Comparison of ENCODE assay signal across 31 cellular contexts in genomic region chr6:96433950-96434349, GRCh38.
"Had no signal": no experiment of that assay in that cellular context is flagged by ENCODE, and none has a peak within 500 bp of the region (broad histone marks: within the 10 kb centered on the region; RNA-seq: fewer than 3 reads in every experiment).

No MANE protein-coding gene starts in this region.

- H3K4me3 ChIP-seq: adrenal gland, cardiac muscle cell had no signal

- ATAC-seq: activated CD8-positive, alpha-beta T cell treated with anti-CD3 and anti-CD28 coated beads for 36 hours; activated naive CD4-positive, alpha-beta T cell treated with anti-CD3 and anti-CD28 coated beads, Interleukin-2, amount 50 U/mL, for 72 hours; activated T-cell treated with anti-CD3 and anti-CD28 coated beads, Interleukin-2, amount 50 U/mL, for 4 hours; activated T-cell treated with anti-CD3 and anti-CD28 coated beads, Interleukin-2, amount 50 U/mL, for 72 hours; activated T-helper 17 cell treated with anti-CD3 and anti-CD28 coated beads, Interleukin-2, amount 50 U/mL, for 72 hours had no signal

- DNase-seq: activated B cell treated with CpG ODN at 0.5 μM for 24 hours; activated CD4-positive, alpha-beta memory T cell treated with anti-CD3 and anti-CD28 coated beads for 36 hours; activated CD4-positive, alpha-beta T cell treated with anti-CD3 and anti-CD28 coated beads for 4 hours; activated CD4-positive, alpha-beta T cell treated with anti-CD3 and anti-CD28 coated beads, Interleukin-2, amount 10 ng/mL, durations not matched to agents 24 days and 14 days; activated CD4-positive, alpha-beta T cell treated with anti-CD3 and anti-CD28 coated beads, Interleukin-2, amount 50 U/mL, for 1 hour; activated CD4-positive, alpha-beta T cell treated with anti-CD3 and anti-CD28 coated beads, Interleukin-2, amount 50 U/mL, for 4 hours; activated CD4-positive, CD25-positive, alpha-beta regulatory T cell treated with anti-CD3 and anti-CD28 coated beads, Interleukin-2, amount 50 U/mL, for 72 hours; activated CD8-positive, alpha-beta memory T cell treated with anti-CD3 and anti-CD28 coated beads, Interleukin-2, amount 50 U/mL, for 4 hours; activated CD8-positive, alpha-beta T cell treated with anti-CD3 and anti-CD28 coated beads for 36 hours; activated effector memory CD4-positive, alpha-beta T cell treated with anti-CD3 and anti-CD28 coated beads, Interleukin-2, amount 50 U/mL, for 16 hours; activated gamma-delta T cell treated with Interleukin-2 at 50 U/mL for 16 hours; activated naive CD4-positive, alpha-beta T cell; activated naive CD4-positive, alpha-beta T cell treated with anti-CD3 and anti-CD28 coated beads for 36 hours; activated naive CD4-positive, alpha-beta T cell treated with anti-CD3 and anti-CD28 coated beads, Interleukin-2, amount 50 U/mL, for 16 hours; activated naive CD8-positive, alpha-beta T cell treated with anti-CD3 and anti-CD28 coated beads for 36 hours; activated T-cell treated with anti-CD3 and anti-CD28 coated beads for 4 hours; activated T-cell treated with anti-CD3 and anti-CD28 coated beads, Interleukin-2, amount 50 U/mL, for 1 hour; activated T-cell treated with anti-CD3 and anti-CD28 coated beads, Interleukin-2, amount 50 U/mL, for 4 hours; activated T-cell treated with anti-CD3 and anti-CD28 coated beads, Interleukin-2, amount 50 U/mL, for 72 hours; adrenal gland; amniotic stem cell; aorta; caudate nucleus; cerebellar nuclear complex; T-helper 1 cell; T-helper 2 cell; T-helper 9 cell had no signal

- H3K27ac ChIP-seq: adrenal gland, cardiac muscle cell, VCaP had no signal

- H3K9me3 ChIP-seq: adrenal gland had no signal

- H3K36me3 ChIP-seq: adrenal gland, cardiac muscle cell had no signal

- H3K4me1 ChIP-seq: adrenal gland had no signal

- H3K27me3 ChIP-seq: adrenal gland, cardiac muscle cell had no signal
